In the genomic region with DNA sequence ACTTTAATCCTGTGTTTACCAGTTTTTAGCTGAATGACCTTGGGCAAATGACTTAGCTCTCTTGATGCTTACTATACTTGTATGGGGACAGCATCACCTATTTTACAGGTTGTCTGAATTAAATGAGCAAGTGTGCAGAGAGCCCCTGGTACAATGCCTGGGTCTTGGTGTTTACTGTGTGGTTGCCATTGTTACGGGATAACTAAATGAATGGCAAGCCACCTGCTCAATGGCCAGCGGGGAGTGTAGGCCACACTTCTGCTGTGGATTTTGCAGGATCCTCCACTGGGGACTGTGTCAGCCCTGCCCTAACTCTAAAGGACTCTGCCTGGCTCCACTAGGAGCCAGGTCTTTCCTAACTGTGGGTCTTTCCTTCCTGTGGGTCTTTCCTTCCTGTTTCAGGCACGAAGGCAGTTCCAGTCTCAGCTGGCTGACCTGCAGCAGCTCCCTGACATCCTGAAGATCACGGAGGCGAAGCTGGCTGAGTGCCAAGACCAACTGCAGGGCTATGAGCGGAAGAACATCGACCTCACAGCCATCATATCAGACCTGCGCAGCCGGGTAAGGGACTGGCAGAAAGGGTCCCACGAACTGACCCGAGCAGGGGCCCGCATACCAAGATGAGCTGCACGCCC, we compare ENCODE assay signal across 9 cellular contexts. TPM values are rescaled to one million over a fixed set of nuclear protein-coding genes. Genes with fewer than 3 reads are reported as not detected.
A peak's percentile ranks its signal among the peaks of the same experiment; 100 is the strongest.
DNase-seq lines count a peak whose midpoint lies in the region; TF ChIP-seq lines count a peak whose summit lies in the region.
"Had no signal": no experiment of that assay in that cellular context is flagged by ENCODE, and none has a peak within 500 bp of the region (broad histone marks: within the 10 kb centered on the region; RNA-seq: fewer than 3 reads in every experiment).

No MANE protein-coding gene starts in this region.

- POLR2A ChIA-PET in activated CD4-positive, alpha-beta memory T cell treated with anti-CD3 and anti-CD28 coated beads, Interleukin-2, amount 10 ng/mL, durations not matched to agents 7 days and 5 days (lab: Charles Lee) = interaction anchor here (1.2 kb wide), 1 partner anchor 11 kb away, joined by 5 read pairs; no protein-coding TSS in a partner anchor

- CTCF ChIA-PET in activated CD4-positive, alpha-beta memory T cell treated with anti-CD3 and anti-CD28 coated beads, Interleukin-2, amount 10 ng/mL, durations not matched to agents 7 days and 5 days (lab: Charles Lee) = no interaction called here

- no peaks in the 10 kb centered on the region for H3K4me1 Mint-ChIP-seq in activated CD4-positive, alpha-beta memory T cell treated with anti-CD3 and anti-CD28 coated beads, Interleukin-2, amount 10 ng/mL, durations not matched to agents 7 days and 5 days

- H3K4me3 ChIP-seq in fibroblast of mammary gland (ENCODE audit: control insufficient read depth, low read depth, low read length) (no peak overlapping the region), prostate gland (no peak overlapping the region)

- no peaks in the 10 kb centered on the region for H3K9me3 Mint-ChIP-seq in activated CD4-positive, alpha-beta memory T cell treated with anti-CD3 and anti-CD28 coated beads, Interleukin-2, amount 10 ng/mL, durations not matched to agents 7 days and 5 days

- no peaks in the 10 kb centered on the region for H3K27me3 Mint-ChIP-seq in activated CD4-positive, alpha-beta memory T cell treated with anti-CD3 and anti-CD28 coated beads, Interleukin-2, amount 10 ng/mL, durations not matched to agents 7 days and 5 days

- DNase-seq in DMS 273 (lab: John Stamatoyannopoulos, UW; ENCODE audit: unreplicated experiment) = peak; percentile 25
- DNase-seq in DMS 273 treated with DMSO at 0.1 percent for 48 hours (lab: John Stamatoyannopoulos, UW) = no peak
- DNase-seq in NCI-H510A treated with DMSO at 0.1 percent for 48 hours (lab: John Stamatoyannopoulos, UW) = peak; percentile 56
- DNase-seq in fibroblast of mammary gland (ENCODE audit: low read depth) = peak; percentile 15
- DNase-seq in prostate gland (ENCODE audit: low spot score) = peak; percentile 17
- DNase-seq in NK-92 (lab: John Stamatoyannopoulos, UW; ENCODE audit: unreplicated experiment) = no peak
- no peak for DNase-seq in NCI-H446 (lab: John Stamatoyannopoulos, UW)
- DNase-seq in activated CD4-positive, alpha-beta memory T cell treated with anti-CD3 and anti-CD28 coated beads, Interleukin-2, amount 10 ng/mL, durations not matched to agents 7 days and 5 days = no peak

- H3K4me3 Mint-ChIP-seq in activated CD4-positive, alpha-beta memory T cell treated with anti-CD3 and anti-CD28 coated beads, Interleukin-2, amount 10 ng/mL, durations not matched to agents 7 days and 5 days = no peak overlapping the region

- no peaks in the 10 kb centered on the region for H3K27me3 ChIP-seq in prostate gland (replicated peaks; ENCODE audit: insufficient read depth)

- no peak for TF ChIP-seq POLR2A in prostate gland (IDR thresholded peaks at IDR 0.05)

- H3K27ac Mint-ChIP-seq in activated CD4-positive, alpha-beta memory T cell treated with anti-CD3 and anti-CD28 coated beads, Interleukin-2, amount 10 ng/mL, durations not matched to agents 7 days and 5 days = no peak overlapping the region

- no peaks in the 10 kb centered on the region for H3K9me3 ChIP-seq in prostate gland

- H3K27ac ChIP-seq in prostate gland = no peak overlapping the region
- H3K27ac ChIP-seq: 22Rv1 had no signal

- WGBS in prostate gland = 35% methylated on average over 13 of the region's 13 CpGs

- H3K4me1 ChIP-seq in prostate gland (replicated peaks) = no peaks in the 10 kb centered on the region

- intact Hi-C loops in prostate gland (cut with DNase I) = no loop called here

- H3K36me3 ChIP-seq in prostate gland = peaks cover 0 to 8% of the 10 kb centered on the region in 2 donors

- no peak for TF ChIP-seq CTCF in fibroblast of mammary gland (conservative IDR thresholded peaks at IDR 0.05; ENCODE audit: control insufficient read depth, insufficient read depth, low read depth, low read length)
- no peak for TF ChIP-seq CTCF in prostate gland (IDR thresholded peaks at IDR 0.05)

- H3K36me3 Mint-ChIP-seq in activated CD4-positive, alpha-beta memory T cell treated with anti-CD3 and anti-CD28 coated beads, Interleukin-2, amount 10 ng/mL, durations not matched to agents 7 days and 5 days (ENCODE audit: low read depth) = peaks cover 48% of the 10 kb centered on the region

RNA-seq across cellular contexts. Expression of gene GLE1, which starts 10.3 kb away (rescaled TPM):
- total RNA-seq in prostate gland = 10 to 100 TPM; 31.5 to 34.2 TPM
- total RNA-seq in activated CD4-positive, alpha-beta memory T cell treated with anti-CD3 and anti-CD28 coated beads, Interleukin-2, amount 10 ng/mL, durations not matched to agents 7 days and 5 days = 10 to 100 TPM; 50.3 to 50.7 TPM

RNA-seq across cellular contexts. Expression of gene ODF2, which starts 38.4 kb away (rescaled TPM):
- total RNA-seq in prostate gland = 10 to 100 TPM; 27.0 to 65.8 TPM
- total RNA-seq in activated CD4-positive, alpha-beta memory T cell treated with anti-CD3 and anti-CD28 coated beads, Interleukin-2, amount 10 ng/mL, durations not matched to agents 7 days and 5 days = 10 to 100 TPM; 54.5 to 58.5 TPM

RNA-seq across cellular contexts. Expression of gene SPTAN1, which starts 58.2 kb away (rescaled TPM):
- total RNA-seq in prostate gland = 100 to 1,000 TPM; 130 to 472 TPM
- 100 to 1,000 TPM; 313 to 321 TPM for total RNA-seq in activated CD4-positive, alpha-beta memory T cell treated with anti-CD3 and anti-CD28 coated beads, Interleukin-2, amount 10 ng/mL, durations not matched to agents 7 days and 5 days

Comparison
In these comparisons a context has a peak if more than half of its experiments do, and no peak if none do; other contexts are left out.
1. DNase-seq: peak in DMS 273 (single experiment), NCI-H510A treated with DMSO at 0.1 percent for 48 hours (single experiment), fibroblast of mammary gland (single experiment) and prostate gland (single experiment); none in DMS 273 treated with DMSO at 0.1 percent for 48 hours (single experiment), NK-92 (single experiment), NCI-H446 (0 of 2) and activated CD4-positive, alpha-beta memory T cell treated with anti-CD3 and anti-CD28 coated beads, Interleukin-2, amount 10 ng/mL, durations not matched to agents 7 days and 5 days (single experiment).